In the genomic region with DNA sequence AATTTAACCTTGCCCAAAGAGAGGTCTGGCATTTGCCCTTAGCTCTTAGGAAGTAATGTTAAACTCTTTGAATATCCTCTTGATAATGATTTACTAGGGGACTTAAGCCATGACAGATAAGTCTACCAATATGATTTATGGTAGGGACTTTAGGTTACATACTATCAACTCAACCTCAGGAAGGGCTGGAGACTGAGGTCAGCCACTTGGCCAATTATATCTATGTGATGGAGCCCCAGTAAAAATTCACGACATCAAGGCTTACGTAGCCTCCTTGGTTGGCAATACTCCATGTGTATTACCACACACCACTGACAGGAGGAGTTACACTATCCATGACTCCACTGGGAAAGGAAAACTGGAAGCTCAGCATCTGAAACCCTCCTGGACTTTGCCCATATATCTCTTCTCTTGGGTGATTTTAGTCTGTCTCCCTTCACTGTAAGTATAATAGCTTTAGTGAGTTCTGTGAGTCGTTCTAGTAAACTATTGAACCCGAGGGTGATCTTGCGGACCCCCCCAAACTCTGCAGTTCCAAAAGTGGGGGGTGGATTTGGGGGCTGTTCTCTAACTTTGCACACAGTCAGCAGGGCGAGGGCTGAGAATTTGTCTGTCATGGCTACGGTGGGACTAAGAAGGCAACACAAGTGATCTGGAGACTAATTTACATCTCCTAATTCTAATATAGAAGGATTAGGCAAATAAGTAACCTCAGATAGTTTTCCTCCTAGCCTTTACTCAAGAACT, we compare ENCODE assay signal across 17 cellular contexts.
DNase-seq lines count a peak whose midpoint lies in the region; ATAC-seq, FAIRE-seq and TF ChIP-seq lines count a peak whose summit lies in the region.
"Had no signal": no experiment of that assay in that cellular context is flagged by ENCODE, and none has a peak within 500 bp of the region (broad histone marks: within the 10 kb centered on the region; RNA-seq: fewer than 3 reads in every experiment).

No MANE protein-coding gene starts in this region.

- peak; percentile 12 for TF ChIP-seq CTCF in brain microvascular endothelial cell (IDR thresholded peaks at IDR 0.05; ENCODE audit: low read depth, low read length, missing control alignments)

- in situ Hi-C loops in brain microvascular endothelial cell (cut with HindIII; ENCODE audit: low pct_ligation_motif_present, low sequenced_read_pairs): no loop called here

- no peaks in the 10 kb centered on the region for H3K27me3 ChIP-seq in brain microvascular endothelial cell (replicated peaks)
- H3K27me3 ChIP-seq in small intestine (ENCODE audit: control insufficient read depth in 2 of 2, insufficient read depth in 2 of 2, low read length in 2 of 2): no peaks in the 10 kb centered on the region
- H3K27me3 ChIP-seq: tibial artery had no signal

- no peak for FAIRE-seq in small intestine (lab: Jason Lieb, UNC)
- FAIRE-seq: GM12878 had no signal

- ATAC-seq in GM19395 (IDR thresholded peaks at IDR 0.05; ENCODE audit: unreplicated experiment): no peak
- ATAC-seq in GM21360 (IDR thresholded peaks at IDR 0.05; ENCODE audit: unreplicated experiment): no peak
- ATAC-seq: GM12878 had no signal

- H3K36me3 ChIP-seq in brain microvascular endothelial cell (replicated peaks): no peaks in the 10 kb centered on the region
- H3K36me3 ChIP-seq in small intestine (ENCODE audit: control insufficient read depth in 2 of 2, insufficient read depth in 2 of 2, low read length in 2 of 2): peaks cover 0 to 2% of the 10 kb centered on the region in 2 donors
- H3K36me3 ChIP-seq: HAP-1 had no signal

- H3K4me3 ChIP-seq in brain microvascular endothelial cell (ENCODE audit: low read depth, low read length) (no peak overlapping the region), small intestine (ENCODE audit: low read depth in 1 of 2, low read length in 2 of 2) (no peak overlapping the region)
- H3K4me3 ChIP-seq: GM12878, HAP-1, tibial artery had no signal

- H3K9me3 ChIP-seq in small intestine (ENCODE audit: control insufficient read depth, low read depth): no peaks in the 10 kb centered on the region
- H3K9me3 ChIP-seq: tibial artery had no signal

- H3K27ac ChIP-seq in brain microvascular endothelial cell (no peak overlapping the region), small intestine (ENCODE audit: low read depth in 1 of 2, low read length in 1 of 2) (peak overlapping the region in 1 of 2 donors; percentile 37)
- H3K27ac ChIP-seq: 22Rv1, C4-2B, tibial artery had no signal

- peak; percentile 2 for DNase-seq in DMS 273 (lab: John Stamatoyannopoulos, UW; ENCODE audit: unreplicated experiment)
- no peak for DNase-seq in DMS 273 treated with DMSO at 0.1 percent for 48 hours (lab: John Stamatoyannopoulos, UW)
- no peak for DNase-seq in brain microvascular endothelial cell
- DNase-seq in kidney tubule cell (ENCODE audit: low spot score): peak; percentile 94
- DNase-seq in small intestine: peak; percentile 97
- DNase-seq in pons (ENCODE audit: low spot score): no peak
- DNase-seq: activated CD4-positive, alpha-beta T cell treated with anti-CD3 and anti-CD28 coated beads, Interleukin-2, amount 50 U/mL, for 1 hour; midbrain; nucleus accumbens; SHP77 treated with DMSO at 0.1 percent for 48 hours; tibial artery had no signal

- H3K4me1 ChIP-seq in small intestine (ENCODE audit: control insufficient read depth in 2 of 2, insufficient read depth in 1 of 2, low read depth in 1 of 2, low read length in 1 of 2): no peaks in the 10 kb centered on the region
- H3K4me1 ChIP-seq: HAP-1 had no signal

- 44 to 72% (median 66%) methylated on average over 7 of the region's 7 CpGs for WGBS in small intestine, 3 donors

Comparison
In these comparisons a context has a peak if more than half of its experiments do, and no peak if none do; other contexts are left out.
1. DNase-seq: peak in DMS 273 (single experiment), kidney tubule cell (single experiment) and small intestine (single experiment); none in DMS 273 treated with DMSO at 0.1 percent for 48 hours (single experiment), brain microvascular endothelial cell (single experiment) and pons (single experiment).